12 cellular contexts compared by ENCODE assay signal in the genomic region with DNA sequence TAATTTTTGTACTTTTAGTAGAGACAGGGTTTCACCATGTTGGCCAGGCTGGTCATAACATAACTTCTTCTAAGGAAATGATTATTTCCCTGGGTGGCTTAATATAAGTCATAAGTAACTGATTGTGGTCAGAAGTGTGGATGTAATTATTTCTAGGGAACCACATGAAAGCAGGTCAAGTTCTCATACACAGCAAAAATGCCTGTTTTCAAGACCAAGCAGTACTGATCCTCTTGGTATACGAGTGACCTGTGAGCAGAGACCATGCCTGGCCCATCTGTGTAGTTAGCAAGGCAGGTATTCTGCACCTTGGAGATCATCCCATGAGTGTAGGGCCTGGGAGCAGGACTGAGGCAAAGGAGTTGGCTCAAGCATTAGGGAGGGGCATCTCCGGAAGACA. TPM values are rescaled to one million over a fixed set of nuclear protein-coding genes. Genes with fewer than 3 reads are reported as not detected.
A peak's percentile ranks its signal among the peaks of the same experiment; 100 is the strongest.
DNase-seq lines count a peak whose midpoint lies in the region; ATAC-seq, FAIRE-seq and TF ChIP-seq lines count a peak whose summit lies in the region.
"Had no signal": no experiment of that assay in that cellular context is flagged by ENCODE, and none has a peak within 500 bp of the region (broad histone marks: within the 10 kb centered on the region; RNA-seq: fewer than 3 reads in every experiment).

No MANE protein-coding gene starts in this region.

- WGBS in small intestine, 3 donors = 67 to 68% (median 67%) methylated on average over 2 of the region's 2 CpGs

- no peak for TF ChIP-seq CTCF in omental fat pad (IDR thresholded peaks at IDR 0.05)

- no peaks in the 10 kb centered on the region for H3K36me3 ChIP-seq in small intestine (ENCODE audit: control insufficient read depth in 2 of 2, insufficient read depth in 2 of 2, low read length in 2 of 2)

- FAIRE-seq in small intestine (lab: Jason Lieb, UNC) = no peak
- FAIRE-seq: astrocyte had no signal

- H3K9me3 ChIP-seq in small intestine (ENCODE audit: control insufficient read depth, low read depth) = no peaks in the 10 kb centered on the region
- H3K9me3 ChIP-seq: SK-N-SH had no signal

- no peaks in the 10 kb centered on the region for H3K27me3 ChIP-seq in small intestine (ENCODE audit: control insufficient read depth in 2 of 2, insufficient read depth in 2 of 2, low read length in 2 of 2)

- H3K27ac ChIP-seq in small intestine (ENCODE audit: low read depth in 1 of 2, low read length in 1 of 2) = no peak overlapping the region

- peak; percentile 25 for DNase-seq in renal cortical epithelial cell (ENCODE audit: low read depth)
- no peak for DNase-seq in mucosa of gallbladder (ENCODE audit: low spot score)
- DNase-seq in small intestine = no peak
- no peak for DNase-seq in omental fat pad (ENCODE audit: low spot score)
- DNase-seq: activated CD4-positive, alpha-beta memory T cell treated with anti-CD3 and anti-CD28 coated beads for 36 hours; DMS53; NCI-H446; SK-N-SH had no signal

- H3K4me3 ChIP-seq in small intestine (ENCODE audit: low read depth in 1 of 2, low read length in 2 of 2) = no peak overlapping the region

- peak; percentile 82 for ATAC-seq in GM19023 (IDR thresholded peaks at IDR 0.05; ENCODE audit: unreplicated experiment)
- peak; percentile 55 for ATAC-seq in HG02588 (IDR thresholded peaks at IDR 0.05; ENCODE audit: unreplicated experiment)
- ATAC-seq in HG03460 (IDR thresholded peaks at IDR 0.05; ENCODE audit: unreplicated experiment) = peak; percentile 91
- no peak for ATAC-seq in omental fat pad (ENCODE audit: low FRiP score)

- no peaks in the 10 kb centered on the region for H3K4me1 ChIP-seq in small intestine (ENCODE audit: control insufficient read depth in 2 of 2, insufficient read depth in 1 of 2, low read depth in 1 of 2, low read length in 1 of 2)

RNA-seq across cellular contexts. Expression of a gene that starts 32.5 kb away (rescaled TPM):
- 38.5 and 38.7 TPM in 2 replicates for total RNA-seq in renal cortical epithelial cell
- total RNA-seq in mucosa of gallbladder = 145 TPM
- polyA plus RNA-seq in small intestine = 10 to 100 TPM in 2 of 3 donors, 1 to 10 TPM in 1; 5.4 to 88.2 (median 14.6) TPM
- 10 to 100 TPM; 31.9 to 54.7 (median 41.8) TPM for total RNA-seq in omental fat pad

RNA-seq across cellular contexts. Expression of a gene that starts 36.3 kb away (rescaled TPM):
- total RNA-seq in renal cortical epithelial cell (80.4 and 136 TPM in 2 replicates), mucosa of gallbladder (83.7 TPM), omental fat pad (100 to 1,000 TPM in 2 of 4 donors, 10 to 100 TPM in 2; 67.9 to 134 (median 90.0) TPM)
- polyA plus RNA-seq in small intestine = 10 to 100 TPM in 2 of 3 donors, 1 to 10 TPM in 1; 9.7 to 13.6 (median 12.6) TPM
